In the genomic region with DNA sequence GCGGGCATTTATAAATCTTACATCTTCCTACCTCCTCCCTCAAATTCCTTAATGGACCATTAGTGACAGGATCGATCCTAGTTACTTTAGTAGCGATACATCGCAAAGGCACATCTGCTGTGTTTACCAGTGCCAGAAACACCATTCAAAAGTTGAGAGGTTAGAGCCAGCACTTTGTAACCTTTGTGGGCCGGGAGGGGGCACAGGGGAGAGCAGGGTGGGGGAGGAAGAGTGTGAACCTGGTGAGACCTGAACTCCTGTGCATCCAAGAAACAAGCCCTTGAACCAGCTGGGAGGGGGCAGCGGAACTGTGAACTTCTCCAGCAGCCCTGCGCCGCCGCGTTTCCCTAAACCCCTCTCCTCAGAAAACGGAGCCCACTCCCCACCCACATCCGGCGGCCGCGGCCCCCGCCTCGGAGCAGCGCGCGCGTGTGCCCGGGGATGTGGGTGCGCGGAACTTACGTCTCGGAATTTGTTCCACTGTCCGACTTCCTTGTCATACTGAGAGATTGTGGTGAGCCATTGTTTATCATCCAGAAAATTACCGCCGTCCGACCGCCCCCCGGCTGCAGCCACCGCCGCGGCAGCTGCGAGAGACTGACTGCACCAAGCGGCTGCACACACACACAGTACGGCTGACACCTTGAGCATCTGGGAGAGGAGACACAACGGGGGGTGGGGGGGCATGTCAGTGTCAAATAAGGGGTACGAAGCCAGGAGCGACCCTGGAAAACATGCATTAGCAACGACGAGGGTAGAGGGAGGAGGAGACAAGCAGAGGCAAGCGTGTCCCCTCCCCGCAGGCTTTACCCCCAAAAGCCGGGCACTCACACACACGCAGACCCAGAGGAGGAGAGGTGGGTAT, we compare ENCODE assay signal across 8 cellular contexts. TPM values are rescaled to one million over a fixed set of nuclear protein-coding genes. Genes with fewer than 3 reads are reported as not detected.
DNase-seq lines count a peak whose midpoint lies in the region; ATAC-seq and TF ChIP-seq lines count a peak whose summit lies in the region.

No MANE protein-coding gene starts in this region.

- no peaks in the 10 kb centered on the region for H3K9me3 ChIP-seq in tibial artery

- no peaks in the 10 kb centered on the region for H3K36me3 ChIP-seq in tibial artery

- 1 to 3% methylated on average over 42 to 47 of the region's 47 CpGs for WGBS in lower leg skin, 2 donors

- H3K36me3 Mint-ChIP-seq in activated CD8-positive, alpha-beta memory T cell treated with anti-CD3 and anti-CD28 coated beads, Interleukin-2, amount 10 ng/mL, durations not matched to agents 7 days and 5 days = no peaks in the 10 kb centered on the region

- TF ChIP-seq POLR2A in lower leg skin (IDR thresholded peaks at IDR 0.05) = no peak

- peak overlapping the region; percentile 44 for H3K4me3 Mint-ChIP-seq in activated CD8-positive, alpha-beta memory T cell treated with anti-CD3 and anti-CD28 coated beads, Interleukin-2, amount 10 ng/mL, durations not matched to agents 7 days and 5 days

- ATAC-seq in activated CD8-positive, alpha-beta memory T cell treated with anti-CD3 and anti-CD28 coated beads, Interleukin-2, amount 10 ng/mL, durations not matched to agents 7 days and 5 days = peak; percentile 42
- no peak for ATAC-seq in esophagus mucosa

- H3K4me1 Mint-ChIP-seq in activated CD8-positive, alpha-beta memory T cell treated with anti-CD3 and anti-CD28 coated beads, Interleukin-2, amount 10 ng/mL, durations not matched to agents 7 days and 5 days = peaks cover 4% of the 10 kb centered on the region

- peaks cover 0 to 18% (median 10%) of the 10 kb centered on the region in 4 donors for H3K4me1 ChIP-seq in tibial artery

- H3K27ac Mint-ChIP-seq in activated CD8-positive, alpha-beta memory T cell treated with anti-CD3 and anti-CD28 coated beads, Interleukin-2, amount 10 ng/mL, durations not matched to agents 7 days and 5 days = no peak overlapping the region

- TF ChIP-seq CTCF in cardiac fibroblast (IDR thresholded peaks at IDR 0.05; ENCODE audit: low read depth, low read length) (no peak), lower leg skin (IDR thresholded peaks at IDR 0.05) (no peak), tibial artery (IDR thresholded peaks at IDR 0.05) (no peak)

- no peaks in the 10 kb centered on the region for H3K9me3 Mint-ChIP-seq in activated CD8-positive, alpha-beta memory T cell treated with anti-CD3 and anti-CD28 coated beads, Interleukin-2, amount 10 ng/mL, durations not matched to agents 7 days and 5 days (ENCODE audit: low read depth)

- intact Hi-C loops in lower leg skin (cut with DNase I; ENCODE audit: low total_unique reads) = no loop called here
- intact Hi-C loops in tibial artery (cut with DNase I; ENCODE audit: low total_unique reads) = no loop called here

- peaks cover 27% of the 10 kb centered on the region for H3K27me3 Mint-ChIP-seq in activated CD8-positive, alpha-beta memory T cell treated with anti-CD3 and anti-CD28 coated beads, Interleukin-2, amount 10 ng/mL, durations not matched to agents 7 days and 5 days

- H3K4me3 ChIP-seq in cardiac fibroblast (replicated peaks in 1 of 2; ENCODE audit: low read depth in 2 of 2, low read length in 2 of 2) (peak overlapping the region; percentile 53 to 65), lower leg skin (ENCODE audit: low read depth, poor library complexity, severe bottlenecking) (peak overlapping the region; percentile 14), tibial artery (peak overlapping the region; percentile 39 to 44)

- CTCF ChIA-PET in activated CD8-positive, alpha-beta memory T cell treated with anti-CD3 and anti-CD28 coated beads, Interleukin-2, amount 10 ng/mL, durations not matched to agents 7 days and 5 days (lab: Charles Lee) = no interaction called here

- no peak for DNase-seq in activated CD8-positive, alpha-beta memory T cell treated with anti-CD3 and anti-CD28 coated beads, Interleukin-2, amount 10 ng/mL, durations not matched to agents 7 days and 5 days
- no peak for DNase-seq in activated CD8-positive, alpha-beta memory T cell treated with anti-CD3 and anti-CD28 coated beads, Interleukin-2, amount 50 U/mL, for 4 hours
- DNase-seq in LHCN-M2 (ENCODE audit: low read depth) (peak; percentile 6), cardiac fibroblast (ENCODE audit: low read depth in 2 of 2) (peak; percentile 4 to 6), lower leg skin (ENCODE audit: low spot score in 2 of 2) (no peak), tibial artery (no peak), 8988T (no peak)

- peaks cover 0 to 28% of the 10 kb centered on the region in 2 donors for H3K27me3 ChIP-seq in tibial artery

- no peak overlapping the region for H3K27ac ChIP-seq in tibial artery

RNA-seq across cellular contexts. Expression of gene SPOCK3, which starts 0.5 kb away (rescaled TPM):
- not detected for total RNA-seq in activated CD8-positive, alpha-beta memory T cell treated with anti-CD3 and anti-CD28 coated beads, Interleukin-2, amount 10 ng/mL, durations not matched to agents 7 days and 5 days
- total RNA-seq in LHCN-M2 (2014; rRNA removed) (not detected in 2 replicates), lower leg skin (not detected), esophagus mucosa (not detected)
- polyA plus RNA-seq in LHCN-M2 (2012) = not detected

Comparison
In these comparisons a context has a peak if more than half of its experiments do, and no peak if none do; other contexts are left out.
1. DNase-seq: peak in LHCN-M2 (single experiment) and cardiac fibroblast (2 of 2); none in activated CD8-positive, alpha-beta memory T cell treated with anti-CD3 and anti-CD28 coated beads, Interleukin-2, amount 10 ng/mL, durations not matched to agents 7 days and 5 days (single experiment), activated CD8-positive, alpha-beta memory T cell treated with anti-CD3 and anti-CD28 coated beads, Interleukin-2, amount 50 U/mL, for 4 hours (single experiment), lower leg skin (0 of 2), tibial artery (0 of 2) and 8988T (single experiment).
2. Peak in every context shown above with its lines, with median percentiles within 50 percentile points of each other: H3K4me3 ChIP-seq.